26 cellular contexts compared by ENCODE assay signal in genomic region chr6:70601014-70601413, GRCh38.
"Had no signal": no experiment of that assay in that cellular context is flagged by ENCODE, and none has a peak within 500 bp of the region (broad histone marks: within the 10 kb centered on the region; RNA-seq: fewer than 3 reads in every experiment).

No MANE protein-coding gene starts in this region.

- H3K36me3 Mint-ChIP-seq: natural killer cell had no signal

- H3K36me3 ChIP-seq: ascending aorta, cardiac muscle cell, colonic mucosa, left ventricle myocardium inferior, thyroid gland, upper lobe of left lung, vagina had no signal

- DNase-seq: activated B cell treated with CpG ODN at 0.5 μM for 24 hours; activated CD4-positive, alpha-beta T cell treated with anti-CD3 and anti-CD28 coated beads, Interleukin-2, amount 50 U/mL, for 1 hour; activated CD8-positive, alpha-beta memory T cell treated with anti-CD3 and anti-CD28 coated beads, Interleukin-2, amount 10 ng/mL, durations not matched to agents 7 days and 5 days; activated CD8-positive, alpha-beta T cell treated with anti-CD3 and anti-CD28 coated beads, Interleukin-2, amount 10 ng/mL, durations not matched to agents 7 days and 5 days; activated T-cell treated with anti-CD3 and anti-CD28 coated beads, Interleukin-2, amount 50 U/mL, for 48 hours; cerebellar nuclear complex; colonic mucosa; effector memory CD4-positive, alpha-beta T cell; left ventricle myocardium inferior; mesendoderm; natural killer cell; right cardiac atrium; stimulated activated CD4-positive, alpha-beta T cell treated with anti-CD3 and anti-CD28 coated beads, Interleukin-15, amount 100 ng/mL, for 24 hours; stimulated activated CD4-positive, alpha-beta T cell treated with anti-CD3 and anti-CD28 coated beads, Interleukin-2, amount 100 ng/mL, for 24 hours; stimulated activated naive B cell treated with anti-CD40 and anti-IgM and Interleukin-4, amounts not matched to agents 10 μg/mL and 1 μg/mL and 100 μg/mL, for 72 hours; stomach; T-helper 2 cell; thyroid gland; upper lobe of left lung had no signal

- H3K4me3 ChIP-seq: ascending aorta, cardiac muscle cell, colonic mucosa, left ventricle myocardium inferior, lung, stomach, thyroid gland, upper lobe of left lung, vagina had no signal

- H3K4me3 Mint-ChIP-seq: activated B cell treated with CpG ODN at 0.5 μM for 24 hours; activated CD8-positive, alpha-beta memory T cell treated with anti-CD3 and anti-CD28 coated beads, Interleukin-2, amount 10 ng/mL, durations not matched to agents 7 days and 5 days; activated CD8-positive, alpha-beta T cell treated with anti-CD3 and anti-CD28 coated beads, Interleukin-2, amount 10 ng/mL, durations not matched to agents 7 days and 5 days; activated naive CD4-positive, alpha-beta T cell treated with anti-CD3 and anti-CD28 coated beads, Interleukin-2, amount 50 U/mL, for 24 hours; brain; natural killer cell; stimulated activated naive B cell treated with anti-CD40 and anti-IgM and Interleukin-4, amounts not matched to agents 10 μg/mL and 1 μg/mL and 100 μg/mL, for 72 hours had no signal

- H3K27ac ChIP-seq: ascending aorta, cardiac muscle cell, colonic mucosa, left ventricle myocardium inferior, stomach, thyroid gland, upper lobe of left lung, vagina had no signal

- H3K27me3 Mint-ChIP-seq: activated B cell treated with CpG ODN at 0.5 μM for 24 hours; activated CD8-positive, alpha-beta memory T cell treated with anti-CD3 and anti-CD28 coated beads, Interleukin-2, amount 10 ng/mL, durations not matched to agents 7 days and 5 days; brain had no signal

- H3K9me3 Mint-ChIP-seq: activated naive CD4-positive, alpha-beta T cell treated with anti-CD3 and anti-CD28 coated beads, Interleukin-2, amount 50 U/mL, for 24 hours; natural killer cell had no signal

- H3K9me3 ChIP-seq: ascending aorta, colonic mucosa, thyroid gland, vagina had no signal

- H3K27me3 ChIP-seq: ascending aorta, cardiac muscle cell, colonic mucosa, stomach, thyroid gland, upper lobe of left lung, vagina had no signal

- ATAC-seq: activated CD8-positive, alpha-beta memory T cell treated with anti-CD3 and anti-CD28 coated beads, Interleukin-2, amount 10 ng/mL, durations not matched to agents 7 days and 5 days; activated CD8-positive, alpha-beta T cell treated with anti-CD3 and anti-CD28 coated beads, Interleukin-2, amount 10 ng/mL, durations not matched to agents 7 days and 5 days; natural killer cell; right cardiac atrium; stimulated activated naive B cell treated with anti-CD40 and anti-IgM and Interleukin-4, amounts not matched to agents 10 μg/mL and 1 μg/mL and 100 μg/mL, for 72 hours had no signal

- H3K4me1 Mint-ChIP-seq: activated B cell treated with CpG ODN at 0.5 μM for 24 hours; stimulated activated naive B cell treated with anti-CD40 and anti-IgM and Interleukin-4, amounts not matched to agents 10 μg/mL and 1 μg/mL and 100 μg/mL, for 72 hours had no signal

- H3K4me1 ChIP-seq: ascending aorta, colonic mucosa, left ventricle myocardium inferior, stomach, thyroid gland, upper lobe of left lung, vagina had no signal

- H3K27ac Mint-ChIP-seq: activated B cell treated with CpG ODN at 0.5 μM for 24 hours; activated CD8-positive, alpha-beta memory T cell treated with anti-CD3 and anti-CD28 coated beads, Interleukin-2, amount 10 ng/mL, durations not matched to agents 7 days and 5 days; activated CD8-positive, alpha-beta T cell treated with anti-CD3 and anti-CD28 coated beads, Interleukin-2, amount 10 ng/mL, durations not matched to agents 7 days and 5 days; activated naive CD4-positive, alpha-beta T cell treated with anti-CD3 and anti-CD28 coated beads, Interleukin-2, amount 50 U/mL, for 24 hours; activated T-helper 2 cell treated with anti-CD3 and anti-CD28 coated beads, Interferon-gamma antibody, Interleukin-2, Interleukin-4, amounts not matched to agents 10 μg/mL and 5 μg/mL and 100 μg/mL, durations not matched to agents 14 hours and 24 hours and 36 hours; brain; natural killer cell; stimulated activated naive B cell treated with anti-CD40 and anti-IgM and Interleukin-4, amounts not matched to agents 10 μg/mL and 1 μg/mL and 100 μg/mL, for 72 hours had no signal
